Comparison of ENCODE assay signal across 1 cellular context in the genomic region with DNA sequence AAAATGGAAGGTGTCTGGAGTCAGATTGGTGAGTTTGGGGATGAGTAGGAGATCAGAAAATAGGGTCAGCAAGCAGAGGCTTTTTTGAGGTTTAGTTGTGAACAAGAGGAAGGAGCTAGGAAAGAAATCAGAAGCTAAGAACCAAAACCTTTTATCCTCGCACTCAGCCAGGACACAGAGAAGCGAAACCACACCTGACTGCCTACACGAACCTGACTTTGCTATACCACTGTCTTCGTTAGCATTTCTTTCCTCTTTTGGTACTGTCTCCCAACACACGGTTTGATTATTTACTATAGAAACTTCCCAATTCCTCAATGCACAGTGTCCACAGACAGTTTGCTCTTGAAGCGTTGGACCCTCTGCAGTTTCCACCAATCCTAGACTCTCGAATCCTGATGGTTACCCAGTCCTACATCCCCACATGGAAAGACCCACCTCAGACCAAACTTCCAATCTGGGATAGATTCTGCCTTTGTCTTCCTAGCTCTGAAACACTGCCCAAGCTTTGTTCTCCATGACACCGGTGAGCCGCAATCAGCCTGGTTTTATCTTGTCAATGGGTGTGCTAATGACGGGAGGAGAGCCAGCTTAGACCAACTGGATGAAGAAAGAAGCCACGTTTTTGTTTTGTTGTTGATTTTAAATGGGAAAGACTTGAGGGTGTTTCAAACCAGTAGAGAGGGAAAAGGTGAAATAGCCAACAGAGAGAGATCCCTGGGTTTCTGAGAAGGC.
TF ChIP-seq lines count a peak whose summit lies in the region.

No MANE protein-coding gene starts in this region.

TF ChIP-seq in IMR-90, 13 proteins besides CTCF, POLR2A, EP300 and RAD21 (continued from another document):
- TF ChIP-seq SMC3 (IDR thresholded peaks at IDR 0.05; ENCODE audit: low read depth, low read length) (no peak), NFE2L2 (IDR thresholded peaks at IDR 0.05; ENCODE audit: low read depth, low read length) (no peak), CEBPB (IDR thresholded peaks at IDR 0.05; ENCODE audit: low read depth, low read length) (no peak), MAZ (IDR thresholded peaks at IDR 0.05; ENCODE audit: borderline replicate concordance, low read depth, low read length) (no peak), FOS (IDR thresholded peaks at IDR 0.05; ENCODE audit: low read depth, low read length) (no peak), BHLHE40 (IDR thresholded peaks at IDR 0.05; ENCODE audit: low read depth, low read length) (no peak), CHD1 (IDR thresholded peaks at IDR 0.05; ENCODE audit: low read depth, low read length) (no peak), MXI1 (IDR thresholded peaks at IDR 0.05; ENCODE audit: borderline replicate concordance, low read depth, low read length) (no peak)
- TF ChIP-seq, protein P1, sequence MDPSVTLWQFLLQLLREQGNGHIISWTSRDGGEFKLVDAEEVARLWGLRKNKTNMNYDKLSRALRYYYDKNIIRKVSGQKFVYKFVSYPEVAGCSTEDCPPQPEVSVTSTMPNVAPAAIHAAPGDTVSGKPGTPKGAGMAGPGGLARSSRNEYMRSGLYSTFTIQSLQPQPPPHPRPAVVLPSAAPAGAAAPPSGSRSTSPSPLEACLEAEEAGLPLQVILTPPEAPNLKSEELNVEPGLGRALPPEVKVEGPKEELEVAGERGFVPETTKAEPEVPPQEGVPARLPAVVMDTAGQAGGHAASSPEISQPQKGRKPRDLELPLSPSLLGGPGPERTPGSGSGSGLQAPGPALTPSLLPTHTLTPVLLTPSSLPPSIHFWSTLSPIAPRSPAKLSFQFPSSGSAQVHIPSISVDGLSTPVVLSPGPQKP (IDR thresholded peaks at IDR 0.05; ENCODE audit: borderline replicate concordance, low read depth, low read length): no peak
